ENCODE assay signal across 12 cellular contexts in the genomic region with DNA sequence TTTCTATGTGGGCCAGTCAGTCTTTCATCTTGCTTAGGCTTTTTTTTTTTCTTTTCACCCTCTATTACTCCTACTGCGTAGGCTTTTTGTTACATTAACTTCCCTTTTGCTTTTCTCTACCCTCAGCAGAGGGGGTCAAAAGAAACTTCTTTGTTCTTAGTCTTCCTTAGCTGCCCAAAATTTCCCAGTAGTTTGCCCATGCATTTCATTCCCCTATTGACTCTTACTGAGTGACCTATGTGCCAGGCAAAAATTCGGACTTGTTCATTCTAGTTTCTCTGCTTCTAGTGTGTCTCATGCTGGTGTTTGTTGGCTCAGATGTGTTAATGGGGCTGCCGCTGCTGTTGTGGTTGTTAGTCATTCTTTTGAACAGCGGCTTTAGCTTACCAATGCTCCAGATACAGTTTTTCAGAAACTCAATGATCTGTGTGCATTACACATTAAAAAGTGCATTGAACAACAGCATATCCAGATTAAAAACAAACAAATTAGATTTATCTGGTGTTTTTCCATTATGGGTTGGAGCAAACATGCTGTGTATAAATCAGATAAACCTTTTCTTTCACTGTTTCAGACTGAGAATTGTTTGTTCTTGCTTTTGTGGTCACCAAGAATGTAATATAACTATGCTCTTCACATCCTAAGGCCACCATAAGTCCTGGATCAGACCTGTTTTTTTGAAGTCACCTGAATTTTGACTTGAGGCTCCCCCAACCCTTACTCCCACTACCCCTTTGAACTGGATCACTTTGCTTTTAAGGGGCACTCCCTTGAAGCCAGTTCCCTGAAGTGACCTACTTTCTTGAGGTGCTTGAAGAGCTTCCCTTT. TPM values are rescaled to one million over a fixed set of nuclear protein-coding genes. Genes with fewer than 3 reads are reported as not detected.
DNase-seq lines count a peak whose midpoint lies in the region; ATAC-seq and TF ChIP-seq lines count a peak whose summit lies in the region.
"Had no signal": no experiment of that assay in that cellular context is flagged by ENCODE, and none has a peak within 500 bp of the region (broad histone marks: within the 10 kb centered on the region; RNA-seq: fewer than 3 reads in every experiment).

No MANE protein-coding gene starts in this region.

- no peak for DNase-seq in right atrium auricular region (ENCODE audit: low spot score)
- DNase-seq in left ventricle myocardium superior = no peak
- peak in 4 of 7 donors; percentile 36 to 59 (median 44) for DNase-seq in adrenal gland
- peak; percentile 63 for DNase-seq in kidney glomerular epithelial cell (lab: John Stamatoyannopoulos, UW)
- no peak for DNase-seq in aorta
- DNase-seq in mesenteric fat pad (ENCODE audit: low spot score) = no peak
- DNase-seq in GM19240 (ENCODE audit: insufficient read length, low spot score) = no peak
- DNase-seq: COR-L47, RPMI8226, upper lobe of left lung had no signal

- H3K36me3 ChIP-seq in right atrium auricular region = no peaks in the 10 kb centered on the region
- no peaks in the 10 kb centered on the region for H3K36me3 ChIP-seq in adrenal gland (replicated peaks in 1 of 2)
- H3K36me3 ChIP-seq in aorta (ENCODE audit: control insufficient read depth in 1 of 2, insufficient read depth in 2 of 2, low read length in 1 of 2) = no peaks in the 10 kb centered on the region
- H3K36me3 ChIP-seq: upper lobe of left lung had no signal

- WGBS in adrenal gland, 4 donors = 33 to 50% (median 45%) methylated on average over 4 of the region's 4 CpGs
- WGBS in aorta, 2 donors = 38 to 39% methylated on average over 4 of the region's 4 CpGs

- TF ChIP-seq POLR2A in adrenal gland (IDR thresholded peaks at IDR 0.05) = no peak

- H3K27ac ChIP-seq in right atrium auricular region (peak overlapping the region; percentile 22 to 38), adrenal gland (peak overlapping the region in 4 of 5 donors; percentile 2 to 71 (median 36)), aorta (ENCODE audit: low read depth in 1 of 2, low read length in 2 of 2) (no peak overlapping the region)

- ATAC-seq in left ventricle myocardium superior = no peak
- ATAC-seq in aorta (ENCODE audit: low FRiP score) = peak; percentile 42
- ATAC-seq in GM18861 (IDR thresholded peaks at IDR 0.05; ENCODE audit: unreplicated experiment) = no peak

- H3K9me3 ChIP-seq in right atrium auricular region (no peaks in the 10 kb centered on the region), adrenal gland (replicated peaks in 1 of 3) (no peaks in the 10 kb centered on the region), aorta (ENCODE audit: control insufficient read depth, low read length) (no peaks in the 10 kb centered on the region)
- H3K9me3 ChIP-seq: upper lobe of left lung had no signal

- intact Hi-C loops in left ventricle myocardium superior (cut with micrococcal nuclease) = no loop called here
- intact Hi-C loops in adrenal gland (cut with DNase I) = no loop called here
- intact Hi-C loops in aorta (cut with DNase I) = no loop called here

- TF ChIP-seq CTCF in right atrium auricular region (IDR thresholded peaks at IDR 0.05) (no peak), adrenal gland (IDR thresholded peaks at IDR 0.05) (no peak)

- no peak overlapping the region for H3K4me3 ChIP-seq in right atrium auricular region
- H3K4me3 ChIP-seq in adrenal gland = no peak overlapping the region
- no peak overlapping the region for H3K4me3 ChIP-seq in aorta (ENCODE audit: low read length in 2 of 2)
- H3K4me3 ChIP-seq: skin epidermis, upper lobe of left lung had no signal

- H3K27me3 ChIP-seq in right atrium auricular region = no peaks in the 10 kb centered on the region
- no peaks in the 10 kb centered on the region for H3K27me3 ChIP-seq in adrenal gland
- H3K27me3 ChIP-seq in aorta (ENCODE audit: control insufficient read depth in 1 of 2, insufficient read depth in 2 of 2, low read length in 1 of 2) = no peaks in the 10 kb centered on the region
- H3K27me3 ChIP-seq: upper lobe of left lung had no signal

- peaks cover 5 to 39% of the 10 kb centered on the region in 2 donors for H3K4me1 ChIP-seq in right atrium auricular region
- peaks cover 22 to 57% of the 10 kb centered on the region in 2 donors for H3K4me1 ChIP-seq in adrenal gland (replicated peaks in 1 of 2)
- H3K4me1 ChIP-seq in aorta (ENCODE audit: control insufficient read depth in 1 of 2, insufficient read depth in 2 of 2, low read length in 2 of 2) = peaks cover 0 to 13% of the 10 kb centered on the region in 2 donors

RNA-seq across cellular contexts. Expression of gene PDE8A, which starts 43.1 kb away (rescaled TPM):
- total RNA-seq in right atrium auricular region (10 to 100 TPM; 19.2 to 23.2 TPM), left ventricle myocardium superior (14.9 TPM), adrenal gland (10 to 100 TPM; 47.3 to 92.7 (median 60.1) TPM), aorta (10 to 100 TPM; 68.8 to 71.1 TPM), mesenteric fat pad (80.4 TPM)
- polyA plus RNA-seq in adrenal gland (100 to 1,000 TPM in 1 of 3 donors, 10 to 100 TPM in 2; 83.9 to 123 (median 85.5) TPM), aorta (10 to 100 TPM in 1 of 2 donors, 1 to 10 TPM in 1; 8.5 to 24.3 TPM)

Comparison
In these comparisons a context has a peak if more than half of its experiments do, and no peak if none do; other contexts are left out.
1. DNase-seq: peak in adrenal gland (4 of 7) and kidney glomerular epithelial cell (single experiment); none in right atrium auricular region (single experiment), left ventricle myocardium superior (single experiment), aorta (0 of 2), mesenteric fat pad (single experiment) and GM19240 (single experiment).
2. H3K27ac ChIP-seq: peak in right atrium auricular region (2 of 2) and adrenal gland (4 of 5); none in aorta (0 of 2).